Comparison of ENCODE assay signal across 16 cellular contexts in genomic region chr7:157996359-157997079, GRCh38.
"Had no signal": no experiment of that assay in that cellular context is flagged by ENCODE, and none has a peak within 500 bp of the region (broad histone marks: within the 10 kb centered on the region; RNA-seq: fewer than 3 reads in every experiment).

No MANE protein-coding gene starts in this region.

- H3K27me3 ChIP-seq: ascending aorta, foreskin keratinocyte had no signal

- FAIRE-seq: bronchial epithelial cell, islet of Langerhans, urothelium cell line had no signal

- H3K9me3 ChIP-seq: ascending aorta, mucosa of descending colon, psoas muscle, thoracic aorta had no signal

- ATAC-seq: activated T-cell treated with anti-CD3 and anti-CD28 coated beads, Interleukin-2, amount 50 U/mL, for 72 hours; foreskin keratinocyte; heart left ventricle; left lobe of liver; mucosa of descending colon; naive thymus-derived CD8-positive, alpha-beta T cell; psoas muscle had no signal

- H3K36me3 ChIP-seq: ascending aorta, heart left ventricle, thoracic aorta had no signal

- H3K4me1 ChIP-seq: ascending aorta, foreskin keratinocyte, heart left ventricle, psoas muscle had no signal

- DNase-seq: activated CD4-positive, alpha-beta T cell treated with anti-CD3 and anti-CD28 coated beads, Interleukin-2, amount 50 U/mL, for 48 hours; activated CD4-positive, CD25-positive, alpha-beta regulatory T cell treated with anti-CD3 and anti-CD28 coated beads, Interleukin-2, amount 50 U/mL, for 72 hours; activated T-cell treated with anti-CD3 and anti-CD28 coated beads, Interleukin-2, amount 50 U/mL, for 72 hours; foreskin keratinocyte; mucosa of descending colon; naive thymus-derived CD8-positive, alpha-beta T cell; psoas muscle; stimulated activated CD4-positive, alpha-beta T cell treated with anti-CD3 and anti-CD28 coated beads, Interleukin-4, amount 100 ng/mL, for 4 hours; stimulated activated naive CD8-positive, alpha-beta T cell treated with anti-CD3 and anti-CD28 coated beads, Interleukin-15, amount 100 ng/mL, for 72 hours had no signal

- H3K4me3 ChIP-seq: ascending aorta, heart left ventricle, mucosa of descending colon, psoas muscle, thoracic aorta had no signal

- H3K27ac ChIP-seq: ascending aorta, foreskin keratinocyte, heart left ventricle, psoas muscle, thoracic aorta had no signal
